In the genomic region with DNA sequence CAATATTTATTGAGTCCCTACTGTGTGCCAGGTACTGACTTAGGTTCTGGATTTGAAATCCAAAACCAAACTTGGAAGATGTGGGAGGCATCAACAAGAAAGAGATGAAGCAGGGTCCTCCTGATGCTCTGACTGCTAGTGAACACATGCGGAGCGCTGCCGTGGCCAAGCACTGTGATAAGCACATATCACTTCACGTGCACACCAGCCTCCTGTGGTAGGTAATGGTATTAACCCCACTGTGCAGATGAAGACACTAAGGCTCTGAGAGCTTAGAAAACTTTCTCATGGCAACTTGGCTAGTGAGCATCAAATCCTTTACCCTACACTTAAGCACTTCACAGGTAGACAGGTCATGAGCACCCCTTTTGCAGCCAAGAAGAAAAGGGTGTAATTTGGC, we compare ENCODE assay signal across 22 cellular contexts.
DNase-seq lines count a peak whose midpoint lies in the region; ATAC-seq and TF ChIP-seq lines count a peak whose summit lies in the region.
"Had no signal": no experiment of that assay in that cellular context is flagged by ENCODE, and none has a peak within 500 bp of the region (broad histone marks: within the 10 kb centered on the region; RNA-seq: fewer than 3 reads in every experiment).

No MANE protein-coding gene starts in this region.

- DNase-seq in ACHN (peak; percentile 27), RWPE2 (ENCODE audit: low spot score) (no peak), glutamatergic neuron (no peak), midbrain (lab: John Stamatoyannopoulos, UW) (no peak), SK-N-DZ (ENCODE audit: low spot score) (no peak), GDM1 (lab: John Stamatoyannopoulos, UW) (no peak)
- DNase-seq: activated CD4-positive, alpha-beta memory T cell treated with anti-CD3 and anti-CD28 coated beads for 36 hours; activated CD4-positive, CD25-positive, alpha-beta regulatory T cell; activated gamma-delta T cell; CD4-positive, CD25-positive, alpha-beta regulatory T cell; DMS79; foreskin melanocyte; MG63; NCI-H1436; NCI-H748 treated with DMSO at 0.1 percent for 48 hours; Peyer's patch; sigmoid colon had no signal

- in situ Hi-C loops in ACHN (cut with HindIII; ENCODE audit: low pct_ligation_motif_present, low pct_unique_long_range_greater_than_20kb, low sequenced_read_pairs): no loop called here

- no peaks in the 10 kb centered on the region for H3K36me3 Mint-ChIP-seq in glutamatergic neuron (ENCODE audit: unreplicated experiment)
- H3K36me3 Mint-ChIP-seq: activated CD4-positive, alpha-beta memory T cell treated with anti-CD3 and anti-CD28 coated beads for 36 hours; CD4-positive, CD25-positive, alpha-beta regulatory T cell; natural killer cell treated with Interleukin-12 subunit alpha and Interleukin-12 subunit beta and Interleukin-15 and Interleukin-18, amount 100 ng/mL, for 72 hours had no signal

- H3K36me3 ChIP-seq in RWPE2 (ENCODE audit: low read depth): no peaks in the 10 kb centered on the region
- H3K36me3 ChIP-seq: MG63, Peyer's patch, sigmoid colon had no signal

- peaks cover 6% of the 10 kb centered on the region for H3K4me1 Mint-ChIP-seq in glutamatergic neuron (ENCODE audit: low read depth, unreplicated experiment)

- H3K4me3 Mint-ChIP-seq in glutamatergic neuron (ENCODE audit: unreplicated experiment): no peak overlapping the region
- H3K4me3 Mint-ChIP-seq: activated CD4-positive, alpha-beta memory T cell treated with anti-CD3 and anti-CD28 coated beads for 36 hours; CD4-positive, CD25-positive, alpha-beta regulatory T cell; natural killer cell treated with Interleukin-12 subunit alpha and Interleukin-12 subunit beta and Interleukin-15 and Interleukin-18, amount 100 ng/mL, for 72 hours; T-helper 2 cell treated with Interferon-gamma antibody and Interleukin-4, amounts not matched to agents 5 μg/mL and 100 μg/mL, for 36 hours had no signal

- H3K27ac Mint-ChIP-seq in glutamatergic neuron (ENCODE audit: unreplicated experiment): no peak overlapping the region
- H3K27ac Mint-ChIP-seq: activated CD4-positive, alpha-beta memory T cell treated with anti-CD3 and anti-CD28 coated beads for 36 hours; natural killer cell treated with Interleukin-12 subunit alpha and Interleukin-12 subunit beta and Interleukin-15 and Interleukin-18, amount 100 ng/mL, for 72 hours; T-helper 2 cell treated with Interferon-gamma antibody and Interleukin-4, amounts not matched to agents 5 μg/mL and 100 μg/mL, for 36 hours had no signal

- no peak for ATAC-seq in RWPE2 (ENCODE audit: low read depth)
- ATAC-seq in HG02588 (IDR thresholded peaks at IDR 0.05; ENCODE audit: unreplicated experiment): no peak

- peaks cover 47% of the 10 kb centered on the region for H3K4me1 ChIP-seq in RWPE2 (ENCODE audit: insufficient read depth, poor library complexity, severe bottlenecking)
- H3K4me1 ChIP-seq: Peyer's patch, sigmoid colon had no signal

- peak overlapping the region; percentile 100 for H3K27ac ChIP-seq in RWPE2 (ENCODE audit: poor library complexity, severe bottlenecking)
- H3K27ac ChIP-seq: parathyroid adenoma, Peyer's patch, sigmoid colon had no signal

- H3K9me3 ChIP-seq in RWPE2 (ENCODE audit: severe bottlenecking): no peaks in the 10 kb centered on the region
- H3K9me3 ChIP-seq: MG63, Peyer's patch, sigmoid colon had no signal

- H3K9me3 Mint-ChIP-seq in glutamatergic neuron (ENCODE audit: unreplicated experiment): peaks cover 3% of the 10 kb centered on the region
- H3K9me3 Mint-ChIP-seq: activated CD4-positive, alpha-beta memory T cell treated with anti-CD3 and anti-CD28 coated beads for 36 hours; natural killer cell treated with Interleukin-12 subunit alpha and Interleukin-12 subunit beta and Interleukin-15 and Interleukin-18, amount 100 ng/mL, for 72 hours; T-helper 2 cell treated with Interferon-gamma antibody and Interleukin-4, amounts not matched to agents 5 μg/mL and 100 μg/mL, for 36 hours had no signal

- H3K4me3 ChIP-seq in GM12875 (ENCODE audit: low read depth, low read length) (no peak overlapping the region), RWPE2 (ENCODE audit: severe bottlenecking) (no peak overlapping the region)
- H3K4me3 ChIP-seq: MG63, Peyer's patch, sigmoid colon had no signal

- H3K27me3 Mint-ChIP-seq in glutamatergic neuron (ENCODE audit: unreplicated experiment): no peaks in the 10 kb centered on the region
- H3K27me3 Mint-ChIP-seq: activated CD4-positive, alpha-beta memory T cell treated with anti-CD3 and anti-CD28 coated beads for 36 hours; natural killer cell treated with Interleukin-12 subunit alpha and Interleukin-12 subunit beta and Interleukin-15 and Interleukin-18, amount 100 ng/mL, for 72 hours had no signal

- TF ChIP-seq CTCF in GM12875 (IDR thresholded peaks at IDR 0.05; ENCODE audit: borderline replicate concordance, insufficient read depth, low read depth, low read length): 0 out of 2 replicates have a peak, but pooled peaks have one; percentile 12
- TF ChIP-seq CTCF in RWPE2 (IDR thresholded peaks at IDR 0.05; ENCODE audit: poor library complexity, severe bottlenecking): no peak
- TF ChIP-seq CTCF in glutamatergic neuron (IDR thresholded peaks at IDR 0.05; ENCODE audit: partially characterized antibody, unreplicated experiment): peak; percentile 23

- no peaks in the 10 kb centered on the region for H3K27me3 ChIP-seq in RWPE2 (ENCODE audit: insufficient read depth, poor library complexity, severe bottlenecking)
- H3K27me3 ChIP-seq: MG63, Peyer's patch, sigmoid colon had no signal
